ENCODE assay signal across 13 cellular contexts in the genomic region with DNA sequence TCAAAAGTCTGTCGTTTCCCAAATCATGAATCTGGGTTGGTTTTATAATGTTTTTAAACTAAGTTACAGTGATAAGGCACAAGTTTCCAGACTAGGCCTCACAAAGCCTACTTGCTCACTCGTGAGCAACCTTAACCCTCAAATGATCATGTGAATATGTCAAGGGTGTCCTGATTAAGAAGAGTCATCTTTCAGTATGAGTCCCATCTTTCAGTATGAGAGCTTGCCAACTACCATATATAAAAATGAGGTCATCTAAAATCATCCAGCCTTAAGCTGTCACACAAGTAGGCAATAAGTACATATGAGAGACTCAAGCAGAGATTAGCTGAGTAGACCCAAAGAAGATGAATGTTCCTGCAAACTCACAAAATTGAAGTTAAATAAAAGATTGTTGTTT.
DNase-seq lines count a peak whose midpoint lies in the region; ATAC-seq, FAIRE-seq and TF ChIP-seq lines count a peak whose summit lies in the region.
"Had no signal": no experiment of that assay in that cellular context is flagged by ENCODE, and none has a peak within 500 bp of the region (broad histone marks: within the 10 kb centered on the region; RNA-seq: fewer than 3 reads in every experiment).

No MANE protein-coding gene starts in this region.

- no peaks in the 10 kb centered on the region for H3K4me1 ChIP-seq in GM12878 (ENCODE audit: control insufficient read depth, insufficient read depth, low read length)
- H3K4me1 ChIP-seq: A549, upper lobe of left lung had no signal

- no peaks in the 10 kb centered on the region for H3K79me2 ChIP-seq in GM12878 (ENCODE audit: control insufficient read depth, insufficient read depth, low read length)

- no peak for TF ChIP-seq RAD21 in GM12878 (IDR thresholded peaks at IDR 0.05; ENCODE audit: insufficient read depth, low read depth, low read length)

- H3K36me3 Mint-ChIP-seq in activated naive CD4-positive, alpha-beta T cell treated with anti-CD3 and anti-CD28 coated beads, Interleukin-2, amount 50 U/mL, for 72 hours = no peaks in the 10 kb centered on the region
- H3K36me3 Mint-ChIP-seq: activated naive CD4-positive, alpha-beta T cell treated with anti-CD3 and anti-CD28 coated beads, Interleukin-2, amount 50 U/mL, for 24 hours had no signal

- BruUV-seq in GM12878 (replicated peaks; lab: Mats Ljungman, UMichigan) = no TSS peak

- no peak overlapping the region for H3K4me3 ChIP-seq in GM12878
- no peak overlapping the region for H3K4me3 ChIP-seq in MG63
- H3K4me3 ChIP-seq: A549, upper lobe of left lung had no signal

- H3K27ac ChIP-seq in GM12878 (ENCODE audit: control insufficient read depth, insufficient read depth) = no peak overlapping the region
- H3K27ac ChIP-seq: A549, upper lobe of left lung had no signal

- no peaks in the 10 kb centered on the region for H3K27me3 ChIP-seq in GM12878 (replicated peaks in 1 of 2; ENCODE audit: control insufficient read depth in 2 of 2, insufficient read depth in 2 of 2, low read length in 1 of 2)
- H3K27me3 ChIP-seq in MG63 = no peaks in the 10 kb centered on the region; the same call in 1 of the 2 replicates
- H3K27me3 ChIP-seq: upper lobe of left lung had no signal

- no peak overlapping the region for H3K9ac ChIP-seq in GM12878 (ENCODE audit: control insufficient read depth, insufficient read depth, low read length)

- intact Hi-C loops in GM12878 (cut with micrococcal nuclease; ENCODE audit: unreplicated experiment) = no loop called here

- no peak for TF ChIP-seq POLR2A in GM12878 (IDR thresholded peaks at IDR 0.05; ENCODE audit: low read depth, low read length)

- DNase-seq in activated naive CD4-positive, alpha-beta T cell treated with anti-CD3 and anti-CD28 coated beads, Interleukin-2, amount 50 U/mL, for 72 hours (ENCODE audit: low spot score in 2 of 2) = no peak
- DNase-seq in activated naive CD4-positive, alpha-beta T cell treated with anti-CD3 and anti-CD28 coated beads, Interleukin-2, amount 50 U/mL, for 16 hours = no peak
- DNase-seq in GM12878 (ENCODE audit: low read depth, low spot score) (no peak), GM03348 (ENCODE audit: low spot score) (no peak), G401 (ENCODE audit: low spot score) (no peak), MG63 (no peak)
- DNase-seq: NCI-H1694 treated with DMSO at 0.1 percent for 48 hours, NCI-H82, upper lobe of left lung had no signal

- POLR2A ChIA-PET in GM12878 (lab: Charles Lee) = no interaction called here

- H3K27ac Mint-ChIP-seq in activated naive CD4-positive, alpha-beta T cell treated with anti-CD3 and anti-CD28 coated beads, Interleukin-2, amount 50 U/mL, for 72 hours = no peak overlapping the region
- H3K27ac Mint-ChIP-seq: activated naive CD4-positive, alpha-beta T cell treated with anti-CD3 and anti-CD28 coated beads, Interleukin-2, amount 50 U/mL, for 24 hours had no signal

- in situ Hi-C loops in GM12878 (cut with MboI) (no loop called here), G401 (cut with HindIII; ENCODE audit: low sequenced_read_pairs) (no loop called here)

- H3K36me3 ChIP-seq in GM12878 (ENCODE audit: control insufficient read depth in 2 of 2, insufficient read depth in 2 of 2, low read length in 1 of 2) = no peaks in the 10 kb centered on the region
- no peaks in the 10 kb centered on the region for H3K36me3 ChIP-seq in MG63
- H3K36me3 ChIP-seq: upper lobe of left lung had no signal

- H3K4me2 ChIP-seq in GM12878 (ENCODE audit: control insufficient read depth, insufficient read depth) = no peak overlapping the region
- H3K4me2 ChIP-seq: A549 had no signal

- no peak for TF ChIP-seq CTCF in GM12878 (IDR thresholded peaks at IDR 0.05 in 2 of 3, conservative IDR thresholded peaks at IDR 0.05 in 1 of 3; ENCODE audit: control insufficient read depth in 2 of 3, extremely low read depth in 1 of 3, insufficient read depth in 1 of 3, low read depth in 3 of 3, low read length in 3 of 3)

- ATAC-seq in activated naive CD4-positive, alpha-beta T cell treated with anti-CD3 and anti-CD28 coated beads, Interleukin-2, amount 50 U/mL, for 72 hours = peak; percentile 20 to 75
- ATAC-seq in GM21717 (IDR thresholded peaks at IDR 0.05; ENCODE audit: unreplicated experiment) (peak; percentile 75), HG03103 (IDR thresholded peaks at IDR 0.05; ENCODE audit: low read depth, unreplicated experiment) (peak; percentile 93), GM12878 (peak; percentile 81)
- ATAC-seq: A549 had no signal

- SMC1A ChIA-PET in GM12878 (lab: Charles Lee; ENCODE audit: uncharacterized antibody, unreplicated experiment) = no interaction called here

- no peaks in the 10 kb centered on the region for H4K20me1 ChIP-seq in GM12878 (ENCODE audit: control insufficient read depth, insufficient read depth)

- 4% methylated on average over 2 of the region's 2 CpGs for WGBS in GM12878 (ENCODE audit: insufficient coverage, insufficient replicate concordance, low lambda C conversion rate, missing lambda C conversion rate)

- RAD21 ChIA-PET in GM12878 (lab: Charles Lee; ENCODE audit: unreplicated experiment) = no interaction called here

- H3K9me3 ChIP-seq in GM12878 (replicated peaks; ENCODE audit: control insufficient read depth, insufficient read depth, low read length) (no peaks in the 10 kb centered on the region), MG63 (no peaks in the 10 kb centered on the region)
- H3K9me3 ChIP-seq: A549, upper lobe of left lung had no signal

- FAIRE-seq in GM12878 (lab: Jason Lieb, UNC) = no peak
- FAIRE-seq: A549 had no signal

- TF ChIP-seq EP300 in GM12878 (IDR thresholded peaks at IDR 0.05; ENCODE audit: borderline replicate concordance in 1 of 2, control insufficient read depth in 1 of 2, low read depth in 2 of 2, low read length in 2 of 2) = no peak

- CTCF ChIA-PET in GM12878 (lab: Yijun Ruan, JAX) = no interaction called here

- H3K9me3 Mint-ChIP-seq in activated naive CD4-positive, alpha-beta T cell treated with anti-CD3 and anti-CD28 coated beads, Interleukin-2, amount 50 U/mL, for 72 hours = peaks cover 11 to 16% of the 10 kb centered on the region in 2 donors

- H2AFZ ChIP-seq in GM12878 (ENCODE audit: control insufficient read depth, low read depth, low read length) = no peak overlapping the region

TF ChIP-seq in GM12878, 131 proteins besides CTCF, POLR2A, EP300 and RAD21 (continues in another document):
- TF ChIP-seq GABPA (IDR thresholded peaks at IDR 0.05; ENCODE audit: low read depth) (peak; percentile 63; the same call in 1 of the 2 replicates), RUNX3 (IDR thresholded peaks at IDR 0.05; ENCODE audit: low read length) (peak; percentile 69; the same call in 1 of the 2 replicates), BCL11A (IDR thresholded peaks at IDR 0.05; ENCODE audit: low read depth, low read length) (peak; percentile 49; the same call in 1 of the 2 replicates), IRF4 (IDR thresholded peaks at IDR 0.05; ENCODE audit: low read depth, low read length) (peak; percentile 61; the same call in 1 of the 2 replicates), TARDBP (IDR thresholded peaks at IDR 0.05; ENCODE audit: borderline replicate concordance) (no peak), POLR2AphosphoS5 (IDR thresholded peaks at IDR 0.05; ENCODE audit: low read length) (no peak), EED (IDR thresholded peaks at IDR 0.05; ENCODE audit: low read depth) (0 out of 2 replicates have a peak, but pooled peaks have one; percentile 35), MEF2A (IDR thresholded peaks at IDR 0.05; ENCODE audit: insufficient read depth, low read depth, low read length) (peak; percentile 75)
- TF ChIP-seq, protein P1, sequence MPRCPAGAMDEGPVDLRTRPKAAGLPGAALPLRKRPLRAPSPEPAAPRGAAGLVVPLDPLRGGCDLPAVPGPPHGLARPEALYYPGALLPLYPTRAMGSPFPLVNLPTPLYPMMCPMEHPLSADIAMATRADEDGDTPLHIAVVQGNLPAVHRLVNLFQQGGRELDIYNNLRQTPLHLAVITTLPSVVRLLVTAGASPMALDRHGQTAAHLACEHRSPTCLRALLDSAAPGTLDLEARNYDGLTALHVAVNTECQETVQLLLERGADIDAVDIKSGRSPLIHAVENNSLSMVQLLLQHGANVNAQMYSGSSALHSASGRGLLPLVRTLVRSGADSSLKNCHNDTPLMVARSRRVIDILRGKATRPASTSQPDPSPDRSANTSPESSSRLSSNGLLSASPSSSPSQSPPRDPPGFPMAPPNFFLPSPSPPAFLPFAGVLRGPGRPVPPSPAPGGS (IDR thresholded peaks at IDR 0.05; ENCODE audit: borderline replicate concordance, insufficient read depth, low read depth, low read length, poor library complexity, severe bottlenecking) = peak; percentile 56
- TF ChIP-seq, protein P2, sequence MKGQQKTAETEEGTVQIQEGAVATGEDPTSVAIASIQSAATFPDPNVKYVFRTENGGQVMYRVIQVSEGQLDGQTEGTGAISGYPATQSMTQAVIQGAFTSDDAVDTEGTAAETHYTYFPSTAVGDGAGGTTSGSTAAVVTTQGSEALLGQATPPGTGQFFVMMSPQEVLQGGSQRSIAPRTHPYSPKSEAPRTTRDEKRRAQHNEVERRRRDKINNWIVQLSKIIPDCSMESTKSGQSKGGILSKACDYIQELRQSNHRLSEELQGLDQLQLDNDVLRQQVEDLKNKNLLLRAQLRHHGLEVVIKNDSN (IDR thresholded peaks at IDR 0.05; ENCODE audit: borderline replicate concordance, extremely low read length, insufficient read depth, low read depth, low read length) = no peak
- TF ChIP-seq, protein P3, sequence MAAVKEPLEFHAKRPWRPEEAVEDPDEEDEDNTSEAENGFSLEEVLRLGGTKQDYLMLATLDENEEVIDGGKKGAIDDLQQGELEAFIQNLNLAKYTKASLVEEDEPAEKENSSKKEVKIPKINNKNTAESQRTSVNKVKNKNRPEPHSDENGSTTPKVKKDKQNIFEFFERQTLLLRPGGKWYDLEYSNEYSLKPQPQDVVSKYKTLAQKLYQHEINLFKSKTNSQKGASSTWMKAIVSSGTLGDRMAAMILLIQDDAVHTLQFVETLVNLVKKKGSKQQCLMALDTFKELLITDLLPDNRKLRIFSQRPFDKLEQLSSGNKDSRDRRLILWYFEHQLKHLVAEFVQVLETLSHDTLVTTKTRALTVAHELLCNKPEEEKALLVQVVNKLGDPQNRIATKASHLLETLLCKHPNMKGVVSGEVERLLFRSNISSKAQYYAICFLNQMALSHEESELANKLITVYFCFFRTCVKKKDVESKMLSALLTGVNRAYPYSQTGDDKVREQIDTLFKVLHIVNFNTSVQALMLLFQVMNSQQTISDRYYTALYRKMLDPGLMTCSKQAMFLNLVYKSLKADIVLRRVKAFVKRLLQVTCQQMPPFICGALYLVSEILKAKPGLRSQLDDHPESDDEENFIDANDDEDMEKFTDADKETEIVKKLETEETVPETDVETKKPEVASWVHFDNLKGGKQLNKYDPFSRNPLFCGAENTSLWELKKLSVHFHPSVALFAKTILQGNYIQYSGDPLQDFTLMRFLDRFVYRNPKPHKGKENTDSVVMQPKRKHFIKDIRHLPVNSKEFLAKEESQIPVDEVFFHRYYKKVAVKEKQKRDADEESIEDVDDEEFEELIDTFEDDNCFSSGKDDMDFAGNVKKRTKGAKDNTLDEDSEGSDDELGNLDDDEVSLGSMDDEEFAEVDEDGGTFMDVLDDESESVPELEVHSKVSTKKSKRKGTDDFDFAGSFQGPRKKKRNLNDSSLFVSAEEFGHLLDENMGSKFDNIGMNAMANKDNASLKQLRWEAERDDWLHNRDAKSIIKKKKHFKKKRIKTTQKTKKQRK (IDR thresholded peaks at IDR 0.05; ENCODE audit: low read depth, low read length) = no peak
